8 cellular contexts compared by ENCODE assay signal in genomic region chr16:67029249-67030096, GRCh38. TPM values are rescaled to one million over a fixed set of nuclear protein-coding genes. Genes with fewer than 3 reads are reported as not detected.
DNase-seq lines count a peak whose midpoint lies in the region; ATAC-seq and TF ChIP-seq lines count a peak whose summit lies in the region.

No MANE protein-coding gene starts in this region.

- H3K4me1 ChIP-seq in osteoblast (ENCODE audit: insufficient read depth, low read length) (peaks cover 38% of the 10 kb centered on the region), thyroid gland (peaks cover 12 to 31% of the 10 kb centered on the region in 2 donors)

- peaks cover 51% of the 10 kb centered on the region for H3K79me2 ChIP-seq in osteoblast (ENCODE audit: insufficient read depth, low read length)

- H3K4me3 ChIP-seq in osteoblast (ENCODE audit: insufficient read depth, low read length) (peak overlapping the region; percentile 79), thyroid gland (replicated peaks in 1 of 3) (peak overlapping the region; percentile 66 to 80 (median 76))

- intact Hi-C loops in thyroid gland (cut with DNase I), result loop anchor here (5.0 to 10.0 kb wide), 2 partner anchors 85 to 123 kb away; partner anchors contain the start of gene B3GNT9

- WGBS in thyroid gland, 2 donors, result 1 to 7% methylated on average over 3 to 36 of the region's 124 CpGs

- TF ChIP-seq POLR2A in thyroid gland (IDR thresholded peaks at IDR 0.05), result peak in 1 of 2 donors; percentile 50

- peaks cover 22% of the 10 kb centered on the region for H4K20me1 ChIP-seq in osteoblast (ENCODE audit: insufficient read depth, low read length)

- H2AFZ ChIP-seq in osteoblast (ENCODE audit: low read length), result peak overlapping the region; percentile 63

- H3K27ac Mint-ChIP-seq in activated naive CD4-positive, alpha-beta T cell treated with anti-CD3 and anti-CD28 coated beads, Interleukin-2, amount 10 ng/mL, durations not matched to agents 7 days and 5 days, result peak overlapping the region; percentile 92
- H3K27ac Mint-ChIP-seq in glutamatergic neuron (ENCODE audit: unreplicated experiment), result peak overlapping the region; percentile 77

- no peaks in the 10 kb centered on the region for H3K27me3 Mint-ChIP-seq in activated naive CD4-positive, alpha-beta T cell treated with anti-CD3 and anti-CD28 coated beads, Interleukin-2, amount 10 ng/mL, durations not matched to agents 7 days and 5 days
- H3K27me3 Mint-ChIP-seq in glutamatergic neuron (ENCODE audit: unreplicated experiment), result peaks cover 4% of the 10 kb centered on the region

- CTCF ChIA-PET in activated naive CD4-positive, alpha-beta T cell treated with anti-CD3 and anti-CD28 coated beads, Interleukin-2, amount 10 ng/mL, durations not matched to agents 7 days and 5 days (lab: Charles Lee), result interaction anchor here (0.6 to 6.3 kb wide), 9 partner anchors 12 to 216 kb away, joined by 3 to 52 read pairs (median 3); no protein-coding TSS in a partner anchor

- peak overlapping the region; percentile 58 for H3K27ac ChIP-seq in osteoblast (ENCODE audit: low read depth, low read length)
- H3K27ac ChIP-seq in thyroid gland, result peak overlapping the region; percentile 92 to 98 (median 95)

- peak; percentile 44 for ATAC-seq in HG03039 (IDR thresholded peaks at IDR 0.05; ENCODE audit: unreplicated experiment)

- DNase-seq in SKM-1 treated with dmso at 0.1 percent for 144 hours (lab: John Stamatoyannopoulos, UW; ENCODE audit: unreplicated experiment) (peak; percentile 15), SKM-1 (lab: John Stamatoyannopoulos, UW; ENCODE audit: unreplicated experiment) (no peak), RPMI8226 (peak; percentile 64), glutamatergic neuron (peak; percentile 35), osteoblast (ENCODE audit: insufficient read length, low spot score, missing footprints) (peak; percentile 97), thyroid gland (peak; percentile 68 to 70)
- DNase-seq in activated naive CD4-positive, alpha-beta T cell treated with anti-CD3 and anti-CD28 coated beads, Interleukin-2, amount 10 ng/mL, durations not matched to agents 7 days and 5 days, result peak; percentile 73

- H3K4me3 Mint-ChIP-seq in activated naive CD4-positive, alpha-beta T cell treated with anti-CD3 and anti-CD28 coated beads, Interleukin-2, amount 10 ng/mL, durations not matched to agents 7 days and 5 days, result peak overlapping the region; percentile 91
- H3K4me3 Mint-ChIP-seq in glutamatergic neuron (ENCODE audit: unreplicated experiment), result peak overlapping the region; percentile 90

- no peaks in the 10 kb centered on the region for H3K9me3 Mint-ChIP-seq in activated naive CD4-positive, alpha-beta T cell treated with anti-CD3 and anti-CD28 coated beads, Interleukin-2, amount 10 ng/mL, durations not matched to agents 7 days and 5 days
- H3K9me3 Mint-ChIP-seq in glutamatergic neuron (ENCODE audit: unreplicated experiment), result peaks cover 4% of the 10 kb centered on the region

- H3K36me3 ChIP-seq in osteoblast (ENCODE audit: insufficient read depth, low read length), result peaks cover 12% of the 10 kb centered on the region
- no peaks in the 10 kb centered on the region for H3K36me3 ChIP-seq in thyroid gland

- peaks cover 39% of the 10 kb centered on the region for H3K36me3 Mint-ChIP-seq in activated naive CD4-positive, alpha-beta T cell treated with anti-CD3 and anti-CD28 coated beads, Interleukin-2, amount 10 ng/mL, durations not matched to agents 7 days and 5 days
- H3K36me3 Mint-ChIP-seq in glutamatergic neuron (ENCODE audit: unreplicated experiment), result no peaks in the 10 kb centered on the region

- TF ChIP-seq CTCF in glutamatergic neuron (IDR thresholded peaks at IDR 0.05; ENCODE audit: partially characterized antibody, unreplicated experiment) (no peak), osteoblast (IDR thresholded peaks at IDR 0.05; ENCODE audit: extremely low read depth, low read depth, low read length) (no peak), thyroid gland (IDR thresholded peaks at IDR 0.05) (no peak)

- peaks cover 70% of the 10 kb centered on the region for H3K4me1 Mint-ChIP-seq in activated naive CD4-positive, alpha-beta T cell treated with anti-CD3 and anti-CD28 coated beads, Interleukin-2, amount 10 ng/mL, durations not matched to agents 7 days and 5 days
- peaks cover 18% of the 10 kb centered on the region for H3K4me1 Mint-ChIP-seq in glutamatergic neuron (ENCODE audit: low read depth, unreplicated experiment)

- H3K4me2 ChIP-seq in osteoblast (ENCODE audit: insufficient read depth, low read length), result peak overlapping the region; percentile 82

- H3K9me3 ChIP-seq in osteoblast (ENCODE audit: low read depth, low read length) (no peaks in the 10 kb centered on the region), thyroid gland (no peaks in the 10 kb centered on the region)

- no peaks in the 10 kb centered on the region for H3K27me3 ChIP-seq in osteoblast (ENCODE audit: insufficient read depth, low read length)
- H3K27me3 ChIP-seq in thyroid gland, result no peaks in the 10 kb centered on the region

RNA-seq across cellular contexts. Expression of gene CBFB, which starts 0.5 kb away (rescaled TPM):
- total RNA-seq in glutamatergic neuron (ENCODE audit: unreplicated experiment) (168 TPM), osteoblast (61.3 and 63.0 TPM in 2 replicates), thyroid gland (10 to 100 TPM; 31.0 to 60.0 (median 41.5) TPM)

RNA-seq across cellular contexts. Expression of gene CES4A, which starts 41.1 kb away (rescaled TPM):
- total RNA-seq in glutamatergic neuron (ENCODE audit: unreplicated experiment) (3.6 TPM), osteoblast (1.5 and 1.8 TPM in 2 replicates), thyroid gland (10 to 100 TPM; 10.9 to 15.7 (median 12.8) TPM)
